ENCODE assay signal across 9 cellular contexts in genomic region chr7:155961241-155962190, GRCh38.
DNase-seq lines count a peak whose midpoint lies in the region; ATAC-seq and TF ChIP-seq lines count a peak whose summit lies in the region.
"Had no signal": no experiment of that assay in that cellular context is flagged by ENCODE, and none has a peak within 500 bp of the region (broad histone marks: within the 10 kb centered on the region; RNA-seq: fewer than 3 reads in every experiment).

No MANE protein-coding gene starts in this region.

- H3K4me1 ChIP-seq in H9 (ENCODE audit: insufficient read depth, low read length) (no peaks in the 10 kb centered on the region), parathyroid adenoma (no peaks in the 10 kb centered on the region)

- no peak overlapping the region for H4K5ac ChIP-seq in H9 (ENCODE audit: insufficient read length, low read depth, low read length)

- no peak overlapping the region for H3K4ac ChIP-seq in H9 (ENCODE audit: low read depth, low read length)

- H2AK5ac ChIP-seq in H9 (ENCODE audit: insufficient read length, low read length): no peak overlapping the region

- no peaks in the 10 kb centered on the region for H3K79me2 ChIP-seq in H9 (ENCODE audit: insufficient read depth, low read length)
- H3K79me2 ChIP-seq in parathyroid adenoma: no peaks in the 10 kb centered on the region

- TF ChIP-seq CTCF in H9 (conservative IDR thresholded peaks at IDR 0.05) (no peak), coronary artery (IDR thresholded peaks at IDR 0.05) (no peak), parathyroid adenoma (IDR thresholded peaks at IDR 0.05) (no peak)

- H3K27ac ChIP-seq in H9 (ENCODE audit: insufficient read length, low read depth, low read length) (no peak overlapping the region), coronary artery (no peak overlapping the region), parathyroid adenoma (no peak overlapping the region)
- H3K27ac ChIP-seq: skin epidermis had no signal

- no peaks in the 10 kb centered on the region for H3K27me3 ChIP-seq in H9 (ENCODE audit: insufficient read depth, low read length)
- H3K27me3 ChIP-seq in parathyroid adenoma (ENCODE audit: control insufficient read depth, insufficient read depth, low read length): peaks cover 4% of the 10 kb centered on the region

- H2BK120ac ChIP-seq in H9 (ENCODE audit: low read depth, low read length, poor library complexity, severe bottlenecking): no peak overlapping the region

- H3K9ac ChIP-seq in H9 (ENCODE audit: extremely low read depth, insufficient read length, low read length): no peak overlapping the region
- no peak overlapping the region for H3K9ac ChIP-seq in parathyroid adenoma

- H3K14ac ChIP-seq in H9 (ENCODE audit: insufficient read depth, low read length): peak overlapping the region; percentile 20; the same call in 1 of the 2 replicates

- no peaks in the 10 kb centered on the region for H3K36me3 Mint-ChIP-seq in H9 (ENCODE audit: insufficient read depth in 1 of 3, low read depth in 3 of 3)

- no peak overlapping the region for H3K4me3 Mint-ChIP-seq in H9

- H3K36me3 ChIP-seq in parathyroid adenoma (ENCODE audit: control insufficient read depth, insufficient read depth, low read length): no peaks in the 10 kb centered on the region

- H2AFZ ChIP-seq in H9 (ENCODE audit: low read length) (no peak overlapping the region), parathyroid adenoma (peak overlapping the region; percentile 31)

- no peak overlapping the region for H3K18ac ChIP-seq in H9 (ENCODE audit: insufficient read length, low read depth, low read length)

- no peak overlapping the region for H2BK12ac ChIP-seq in H9 (ENCODE audit: insufficient read length, low read depth, low read length)

- H4K8ac ChIP-seq in H9 (replicated peaks; ENCODE audit: insufficient read length, low read depth, low read length): no peak overlapping the region

- no peak overlapping the region for H3K23ac ChIP-seq in H9 (ENCODE audit: insufficient read length, low read depth, low read length)

- H3K56ac ChIP-seq in H9 (ENCODE audit: insufficient read length, low read depth, low read length): no peak overlapping the region

- WGBS in H9 (ENCODE audit: extremely low coverage, insufficient read length, low lambda C conversion rate): no CpG with 5 or more reads among the region's 25 CpGs

- ATAC-seq in GM18870 (IDR thresholded peaks at IDR 0.05; ENCODE audit: unreplicated experiment) (no peak), GM18502 (IDR thresholded peaks at IDR 0.05; ENCODE audit: poor library complexity, unreplicated experiment) (no peak), GM21619 (IDR thresholded peaks at IDR 0.05; ENCODE audit: unreplicated experiment) (no peak)

- H2BK5ac ChIP-seq in H9 (ENCODE audit: insufficient read length, low read length): no peak overlapping the region

- no peaks in the 10 kb centered on the region for H3K9me3 Mint-ChIP-seq in H9

- H3K4me3 ChIP-seq in coronary artery (no peak overlapping the region), parathyroid adenoma (ENCODE audit: low read depth, low read length) (no peak overlapping the region)
- H3K4me3 ChIP-seq: skin epidermis had no signal

- DNase-seq in H9 (no peak), NCI-H748 (lab: John Stamatoyannopoulos, UW; ENCODE audit: unreplicated experiment) (peak; percentile 78), coronary artery (ENCODE audit: low spot score) (peak; percentile 52), cerebellar nuclear complex (lab: John Stamatoyannopoulos, UW) (no peak)

- H3K27ac Mint-ChIP-seq in H9: peak overlapping the region in 1 of 3 experiments; percentile 75; a peak in 1 of 7 replicates

- H2BK15ac ChIP-seq in H9 (ENCODE audit: low read depth, low read length): no peak overlapping the region

- H3K9me3 ChIP-seq in H9 (ENCODE audit: control insufficient read depth, low read depth, low read length) (no peaks in the 10 kb centered on the region), parathyroid adenoma (ENCODE audit: control insufficient read depth, low read length) (no peaks in the 10 kb centered on the region)

- no peak overlapping the region for H3K4me2 ChIP-seq in H9 (ENCODE audit: insufficient read depth, insufficient read length, low read length)
- H3K4me2 ChIP-seq in parathyroid adenoma (ENCODE audit: low read length): peak overlapping the region; percentile 49

- H3K79me1 ChIP-seq in H9 (ENCODE audit: insufficient read depth, low read depth, low read length, poor library complexity, severe bottlenecking): no peaks in the 10 kb centered on the region

- H3T11ph ChIP-seq in H9 (ENCODE audit: low read length): no peak overlapping the region

- no peaks in the 10 kb centered on the region for H4K20me1 ChIP-seq in H9 (ENCODE audit: control insufficient read depth, insufficient read depth, insufficient read length)

- H3K27me3 Mint-ChIP-seq in H9 (ENCODE audit: low read depth): peaks cover 1% of the 10 kb centered on the region

- H3K4me1 Mint-ChIP-seq in H9: peaks cover 4 to 5% of the 10 kb centered on the region in 2 experiments; a peak in 2 of 4 replicates

- H2BK20ac ChIP-seq in H9 (ENCODE audit: low read depth, low read length, poor library complexity, severe bottlenecking): no peak overlapping the region

- H3K23me2 ChIP-seq in H9 (ENCODE audit: insufficient read length, low read depth, low read length, poor library complexity, severe bottlenecking): no peaks in the 10 kb centered on the region

- no peak overlapping the region for H4K91ac ChIP-seq in H9 (ENCODE audit: insufficient read length, low read depth, low read length)

Comparison
In these comparisons a context has a peak if more than half of its experiments do, and no peak if none do; other contexts are left out.
1. DNase-seq: peak in NCI-H748 (single experiment) and coronary artery (single experiment); none in H9 (single experiment) and cerebellar nuclear complex (0 of 2).